In the genomic region with DNA sequence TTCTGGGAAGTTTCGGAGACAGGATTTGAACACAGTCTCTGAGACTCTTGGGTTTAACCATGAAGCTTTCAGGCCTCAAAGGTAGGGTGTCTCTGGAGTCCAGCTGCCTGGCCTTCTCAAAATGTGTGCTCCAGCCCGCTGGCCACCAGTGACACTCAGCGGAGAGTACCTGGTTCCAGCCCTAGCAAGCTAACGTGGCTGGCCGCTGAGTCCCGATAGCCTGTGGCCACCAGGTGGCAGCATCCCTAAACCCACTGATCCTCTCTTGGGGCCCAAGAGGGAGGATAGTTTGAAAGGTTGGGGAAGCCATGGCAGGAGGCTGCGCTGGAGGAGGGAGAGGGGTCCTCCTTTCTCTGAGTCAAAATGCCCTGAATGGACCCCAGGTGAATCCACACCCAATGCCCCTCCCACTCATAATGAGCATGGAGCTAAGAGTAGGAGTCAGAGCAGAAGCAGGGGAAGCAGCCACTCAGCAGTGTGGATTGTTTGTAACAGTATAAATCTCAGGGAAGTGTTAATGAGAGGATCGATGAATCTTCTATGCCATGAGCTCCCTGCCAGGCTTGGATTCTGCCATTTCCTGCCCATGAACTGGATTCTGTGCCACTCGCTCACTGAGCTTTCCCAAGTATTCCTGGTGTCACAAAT, we compare ENCODE assay signal across 8 cellular contexts. TPM values are rescaled to one million over a fixed set of nuclear protein-coding genes. Genes with fewer than 3 reads are reported as not detected.
DNase-seq lines count a peak whose midpoint lies in the region; ATAC-seq and TF ChIP-seq lines count a peak whose summit lies in the region.

No MANE protein-coding gene starts in this region.

- H3K79me1 ChIP-seq in mesenchymal stem cell (replicated peaks; ENCODE audit: low read length, poor library complexity, severe bottlenecking) = no peaks in the 10 kb centered on the region

- no peak overlapping the region for H2AK5ac ChIP-seq in mesenchymal stem cell (ENCODE audit: low read length, severe bottlenecking)

- H3K4me1 ChIP-seq in mesenchymal stem cell (ENCODE audit: control insufficient read depth, insufficient read depth, low read depth, low read length) = peaks cover 2% of the 10 kb centered on the region

- WGBS in mesenchymal stem cell = 37% methylated on average over 8 of the region's 9 CpGs

- peak; percentile 26 to 81 (median 72) for TF ChIP-seq CTCF in dorsolateral prefrontal cortex (IDR thresholded peaks at IDR 0.05 in 54 of 56, conservative IDR thresholded peaks at IDR 0.05 in 2 of 56; ENCODE audit: low read depth in 1 of 56, partially characterized antibody in 56 of 56)

- H2AFZ ChIP-seq in mesenchymal stem cell (ENCODE audit: low read depth, low read length) = no peak overlapping the region

- H3K18ac ChIP-seq in mesenchymal stem cell (ENCODE audit: low read depth in 1 of 2, low read length in 2 of 2) = no peak overlapping the region

- H3K4me3 ChIP-seq in dorsolateral prefrontal cortex (no peak overlapping the region), mesenchymal stem cell (ENCODE audit: insufficient read depth in 1 of 2, low read depth in 1 of 2, low read length in 2 of 2) (no peak overlapping the region)

- ATAC-seq in HG02973 (IDR thresholded peaks at IDR 0.05; ENCODE audit: unreplicated experiment) = peak; percentile 63

- H3K27me3 ChIP-seq in dorsolateral prefrontal cortex = peaks cover 0 to 8% (median 0%) of the 10 kb centered on the region in 45 donors
- peaks cover 15 to 61% of the 10 kb centered on the region in 2 experiments for H3K27me3 ChIP-seq in mesenchymal stem cell (ENCODE audit: control insufficient read depth in 1 of 2, insufficient read depth in 1 of 2, low read length in 2 of 2)

- H3K9ac ChIP-seq in mesenchymal stem cell (ENCODE audit: low read length) = no peak overlapping the region

- no peak overlapping the region for H2BK12ac ChIP-seq in mesenchymal stem cell (ENCODE audit: low read length in 2 of 2)

- peak; percentile 77 for DNase-seq in SIG-M5 treated with dmso at 0.1 percent for 504 hours (lab: John Stamatoyannopoulos, UW; ENCODE audit: unreplicated experiment)
- DNase-seq in SIG-M5 (lab: John Stamatoyannopoulos, UW) = no peak
- peak; percentile 22 for DNase-seq in NCI-H2196 treated with DMSO at 0.1 percent for 48 hours (lab: John Stamatoyannopoulos, UW; ENCODE audit: unreplicated experiment)
- peak; percentile 31 to 51 for DNase-seq in activated CD4-positive, alpha-beta T cell treated with anti-CD3 and anti-CD28 coated beads for 4 hours
- peak in 7 of 10 donors; percentile 22 to 65 (median 54) for DNase-seq in dorsolateral prefrontal cortex
- peak; percentile 56 for DNase-seq in mesenchymal stem cell
- DNase-seq in stimulated activated CD8-positive, alpha-beta memory T cell treated with anti-CD3 and anti-CD28 coated beads, Interleukin-7, amount 100 ng/mL, for 24 hours (ENCODE audit: low read depth) = peak; percentile 31

- H2BK5ac ChIP-seq in mesenchymal stem cell (ENCODE audit: low read depth, low read length, poor library complexity, severe bottlenecking) = no peak overlapping the region

- no peak overlapping the region for H3K23ac ChIP-seq in mesenchymal stem cell (ENCODE audit: low read length in 2 of 2)

- no peak overlapping the region for H2BK15ac ChIP-seq in mesenchymal stem cell (ENCODE audit: low read depth, poor library complexity, severe bottlenecking)

- no peaks in the 10 kb centered on the region for H3K9me3 ChIP-seq in mesenchymal stem cell (ENCODE audit: control insufficient read depth, low read length)

- H3K36me3 ChIP-seq in mesenchymal stem cell (ENCODE audit: control insufficient read depth in 1 of 2, insufficient read depth in 2 of 2, low read depth in 1 of 2, low read length in 2 of 2) = no peaks in the 10 kb centered on the region

- no peak overlapping the region for H2BK120ac ChIP-seq in mesenchymal stem cell (ENCODE audit: low read depth, low read length)

- H3K4me2 ChIP-seq in mesenchymal stem cell (ENCODE audit: low read length, poor library complexity, severe bottlenecking) = no peak overlapping the region

- H4K91ac ChIP-seq in mesenchymal stem cell (ENCODE audit: low read length) = no peak overlapping the region

- intact Hi-C loops in dorsolateral prefrontal cortex (cut with DNase I) = no loop called here

- H4K8ac ChIP-seq in mesenchymal stem cell (ENCODE audit: low read length) = no peak overlapping the region

- no peak overlapping the region for H3K14ac ChIP-seq in mesenchymal stem cell (ENCODE audit: low read length in 2 of 2)

- H3K27ac ChIP-seq in dorsolateral prefrontal cortex (no peak overlapping the region), mesenchymal stem cell (ENCODE audit: low read length, poor library complexity, severe bottlenecking) (no peak overlapping the region)

- no peak overlapping the region for H3K4ac ChIP-seq in mesenchymal stem cell (ENCODE audit: low read depth in 1 of 2, low read length in 2 of 2)

RNA-seq across cellular contexts. Expression of gene TIFAB, which starts 5.4 kb away (rescaled TPM):
- total RNA-seq in dorsolateral prefrontal cortex = under 1 TPM in 17 of 120 experiments, not detected in 103; 0.08 to 0.23 (median 0.12) TPM
- polyA plus RNA-seq in mesenchymal stem cell (2013, experiment 1 of 2) = not detected
- polyA plus RNA-seq in mesenchymal stem cell (2013, experiment 2 of 2) = not detected

RNA-seq across cellular contexts. Expression of gene DCANP1, which starts 10.4 kb away (rescaled TPM):
- under 1 TPM in 7 of 120 experiments, not detected in 113; 0.13 to 0.20 (median 0.15) TPM for total RNA-seq in dorsolateral prefrontal cortex
- polyA plus RNA-seq in mesenchymal stem cell (2013, experiment 1 of 2) = not detected
- not detected for polyA plus RNA-seq in mesenchymal stem cell (2013, experiment 2 of 2)

RNA-seq across cellular contexts. Expression of gene MACROH2A1, which starts 58.5 kb away (rescaled TPM):
- 100 to 1,000 TPM in 119 of 120 experiments, 10 to 100 TPM in 1; 95.0 to 158 (median 124) TPM for total RNA-seq in dorsolateral prefrontal cortex
- polyA plus RNA-seq in mesenchymal stem cell (2013, experiment 1 of 2) = 114 TPM
- 113 TPM for polyA plus RNA-seq in mesenchymal stem cell (2013, experiment 2 of 2)
